In the genomic region with DNA sequence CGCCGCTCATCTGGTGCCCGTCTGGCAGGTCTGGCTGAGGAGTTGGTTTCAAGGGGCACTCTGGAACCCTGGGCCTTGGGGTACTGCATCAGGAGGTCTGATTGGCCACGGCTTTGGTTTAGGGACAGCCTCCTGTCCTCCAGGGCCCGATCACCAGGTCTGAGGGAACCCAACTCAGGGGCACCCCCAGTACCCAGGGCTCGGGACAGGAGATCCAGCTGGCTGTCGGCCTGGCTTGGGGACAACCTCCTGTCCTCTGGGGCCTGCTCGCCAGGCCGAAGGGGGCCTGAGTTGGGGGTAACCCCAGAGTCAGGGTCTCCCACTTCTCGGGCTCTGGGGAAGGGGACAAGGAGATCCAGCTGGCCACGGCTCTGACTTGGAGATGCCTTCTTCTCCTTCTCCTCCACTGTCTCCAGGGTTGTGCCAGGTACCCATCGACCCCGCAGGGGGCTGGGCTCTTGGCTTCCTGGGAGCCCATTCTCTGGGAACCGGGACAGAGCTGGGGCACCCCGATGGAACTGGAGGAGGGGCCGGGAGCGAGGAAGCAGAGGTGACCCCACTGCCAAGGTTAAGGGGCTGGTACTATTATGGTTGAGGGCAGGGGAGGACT, we compare ENCODE assay signal across 14 cellular contexts. TPM values are rescaled to one million over a fixed set of nuclear protein-coding genes. Genes with fewer than 3 reads are reported as not detected.
A peak's percentile ranks its signal among the peaks of the same experiment; 100 is the strongest.
DNase-seq lines count a peak whose midpoint lies in the region; ATAC-seq and TF ChIP-seq lines count a peak whose summit lies in the region.
"Had no signal": no experiment of that assay in that cellular context is flagged by ENCODE, and none has a peak within 500 bp of the region (broad histone marks: within the 10 kb centered on the region; RNA-seq: fewer than 3 reads in every experiment).

No MANE protein-coding gene starts in this region.

- H3K27me3 Mint-ChIP-seq in activated T-cell treated with anti-CD3 and anti-CD28 coated beads, Interleukin-2, amount 50 U/mL, for 24 hours: no peaks in the 10 kb centered on the region
- H3K27me3 Mint-ChIP-seq in activated T-cell treated with anti-CD3 and anti-CD28 coated beads, Interleukin-2, amount 50 U/mL, for 72 hours (ENCODE audit: low read depth): no peaks in the 10 kb centered on the region
- no peaks in the 10 kb centered on the region for H3K27me3 Mint-ChIP-seq in neural crest cell (ENCODE audit: low read depth)
- H3K27me3 Mint-ChIP-seq: CD4-positive, alpha-beta T cell had no signal

- H3K4me2 ChIP-seq in hepatocyte: no peak overlapping the region
- H3K4me2 ChIP-seq: BLaER1 treated with 17β-estradiol and CSF1 and Interleukin-3, amounts not matched to agents 10 nM and 100 nM; GM23338 had no signal

- H3K36me3 ChIP-seq in hepatocyte (replicated peaks; ENCODE audit: insufficient read depth, low read depth): no peaks in the 10 kb centered on the region

- H3K9me3 ChIP-seq in hepatocyte (ENCODE audit: low read depth): no peaks in the 10 kb centered on the region
- H3K9me3 ChIP-seq: BLaER1 treated with 17β-estradiol and CSF1 and Interleukin-3, amounts not matched to agents 10 nM and 100 nM had no signal

- H3K4me1 Mint-ChIP-seq in activated T-cell treated with anti-CD3 and anti-CD28 coated beads, Interleukin-2, amount 50 U/mL, for 24 hours (ENCODE audit: low read depth): peaks cover 31% of the 10 kb centered on the region
- H3K4me1 Mint-ChIP-seq in activated T-cell treated with anti-CD3 and anti-CD28 coated beads, Interleukin-2, amount 50 U/mL, for 72 hours (ENCODE audit: low read depth): peaks cover 36% of the 10 kb centered on the region
- H3K4me1 Mint-ChIP-seq in neural crest cell: peaks cover 28% of the 10 kb centered on the region

- peak overlapping the region; percentile 26 for H3K27ac Mint-ChIP-seq in activated T-cell treated with anti-CD3 and anti-CD28 coated beads, Interleukin-2, amount 50 U/mL, for 24 hours
- no peak overlapping the region for H3K27ac Mint-ChIP-seq in activated T-cell treated with anti-CD3 and anti-CD28 coated beads, Interleukin-2, amount 50 U/mL, for 72 hours
- H3K27ac Mint-ChIP-seq in neural crest cell (ENCODE audit: unreplicated experiment): no peak overlapping the region
- H3K27ac Mint-ChIP-seq: GM23338, H9 had no signal

- H3K9me3 Mint-ChIP-seq in activated T-cell treated with anti-CD3 and anti-CD28 coated beads, Interleukin-2, amount 50 U/mL, for 24 hours: no peaks in the 10 kb centered on the region
- no peaks in the 10 kb centered on the region for H3K9me3 Mint-ChIP-seq in activated T-cell treated with anti-CD3 and anti-CD28 coated beads, Interleukin-2, amount 50 U/mL, for 72 hours
- H3K9me3 Mint-ChIP-seq in neural crest cell: no peaks in the 10 kb centered on the region
- H3K9me3 Mint-ChIP-seq: CD4-positive, alpha-beta T cell; GM23338; H9 had no signal

- 95% methylated on average over 17 of the region's 17 CpGs for WGBS in hepatocyte (ENCODE audit: low lambda C conversion rate, missing lambda C conversion rate)

- H3K36me3 Mint-ChIP-seq in activated T-cell treated with anti-CD3 and anti-CD28 coated beads, Interleukin-2, amount 50 U/mL, for 24 hours (ENCODE audit: low read depth): peaks cover 25% of the 10 kb centered on the region
- H3K36me3 Mint-ChIP-seq in activated T-cell treated with anti-CD3 and anti-CD28 coated beads, Interleukin-2, amount 50 U/mL, for 72 hours (ENCODE audit: insufficient read depth in 2 of 2): peaks cover 2 to 6% of the 10 kb centered on the region in 2 donors
- peaks cover 3% of the 10 kb centered on the region for H3K36me3 Mint-ChIP-seq in neural crest cell (ENCODE audit: low read depth)

- DNase-seq in activated T-cell treated with anti-CD3 and anti-CD28 coated beads, Interleukin-2, amount 50 U/mL, for 24 hours: no peak
- DNase-seq in activated T-cell treated with anti-CD3 and anti-CD28 coated beads, Interleukin-2, amount 50 U/mL, for 72 hours: no peak
- DNase-seq in hepatocyte (ENCODE audit: low spot score) (no peak), neural crest cell (ENCODE audit: low read depth, low spot score) (no peak), C1 segment of cervical spinal cord (lab: John Stamatoyannopoulos, UW) (no peak), AG20443 (ENCODE audit: low spot score) (no peak)
- DNase-seq: CD4-positive, alpha-beta T cell; DMS79; H9 had no signal

- no peak for ATAC-seq in activated T-cell treated with anti-CD3 and anti-CD28 coated beads, Interleukin-2, amount 50 U/mL, for 72 hours (replicated peaks in 1 of 2)
- no peak for ATAC-seq in HG03196 (IDR thresholded peaks at IDR 0.05; ENCODE audit: unreplicated experiment)
- ATAC-seq: GM23338, K562 had no signal

- peaks cover 22% of the 10 kb centered on the region for H3K4me1 ChIP-seq in hepatocyte (ENCODE audit: insufficient read depth)

- H4K20me1 ChIP-seq in hepatocyte (ENCODE audit: insufficient read depth, poor library complexity, severe bottlenecking): peaks cover 8% of the 10 kb centered on the region

- peak overlapping the region; percentile 97 for H3K27ac ChIP-seq in hepatocyte
- H3K27ac ChIP-seq: BLaER1 treated with 17β-estradiol and CSF1 and Interleukin-3, amounts not matched to agents 10 nM and 100 nM had no signal

- peaks cover 23% of the 10 kb centered on the region for H3K79me2 ChIP-seq in hepatocyte

- no peak overlapping the region for H2AFZ ChIP-seq in hepatocyte
- H2AFZ ChIP-seq: GM23338 had no signal

- TF ChIP-seq CTCF in hepatocyte (IDR thresholded peaks at IDR 0.05; ENCODE audit: poor library complexity): no peak
- no peak for TF ChIP-seq CTCF in neural crest cell (conservative IDR thresholded peaks at IDR 0.05)

- H3K4me3 ChIP-seq in hepatocyte: no peak overlapping the region
- H3K4me3 ChIP-seq: BLaER1 treated with 17β-estradiol and CSF1 and Interleukin-3, amounts not matched to agents 10 nM and 100 nM; GM23338; K562 had no signal

- no peak overlapping the region for H3K4me3 Mint-ChIP-seq in activated T-cell treated with anti-CD3 and anti-CD28 coated beads, Interleukin-2, amount 50 U/mL, for 24 hours
- no peak overlapping the region for H3K4me3 Mint-ChIP-seq in activated T-cell treated with anti-CD3 and anti-CD28 coated beads, Interleukin-2, amount 50 U/mL, for 72 hours
- H3K4me3 Mint-ChIP-seq in neural crest cell: peak overlapping the region; percentile 34
- H3K4me3 Mint-ChIP-seq: CD4-positive, alpha-beta T cell; GM23338 had no signal

- no peaks in the 10 kb centered on the region for H3K9me2 ChIP-seq in hepatocyte (replicated peaks; ENCODE audit: insufficient read depth)

- H3K27me3 ChIP-seq in hepatocyte: no peaks in the 10 kb centered on the region
- H3K27me3 ChIP-seq: BLaER1 treated with 17β-estradiol and CSF1 and Interleukin-3, amounts not matched to agents 10 nM and 100 nM had no signal

RNA-seq across cellular contexts. Expression of gene EIF6, which starts 2.4 kb away (rescaled TPM):
- total RNA-seq in activated T-cell treated with anti-CD3 and anti-CD28 coated beads, Interleukin-2, amount 50 U/mL, for 72 hours: 100 to 1,000 TPM; 127 to 129 TPM
- total RNA-seq in hepatocyte (108 and 112 TPM in 2 replicates), neural crest cell (112 and 116 TPM in 2 replicates)
- 207 and 230 TPM in 2 replicates for polyA plus RNA-seq in hepatocyte

RNA-seq across cellular contexts. Expression of gene FAM83C, which starts 5.2 kb away (rescaled TPM):
- total RNA-seq in activated T-cell treated with anti-CD3 and anti-CD28 coated beads, Interleukin-2, amount 50 U/mL, for 72 hours: not detected
- total RNA-seq in hepatocyte (not detected in 2 replicates), neural crest cell (not detected in 2 replicates)
- 0.10 TPM in 1 of 2 replicates, not detected in the other for polyA plus RNA-seq in hepatocyte
- total RNA-seq: CD4-positive, alpha-beta T cell; G401; H9; K562 had no signal
- polyA plus RNA-seq: GM23338, K562 had no signal

RNA-seq across cellular contexts. Expression of gene MMP24OS, which starts 9.1 kb away (rescaled TPM):
- 10 to 100 TPM; 41.6 to 44.2 TPM for total RNA-seq in activated T-cell treated with anti-CD3 and anti-CD28 coated beads, Interleukin-2, amount 50 U/mL, for 72 hours
- total RNA-seq in hepatocyte (16.9 and 19.0 TPM in 2 replicates), neural crest cell (34.0 and 37.8 TPM in 2 replicates)
- polyA plus RNA-seq in hepatocyte: 58.5 and 60.1 TPM in 2 replicates
